ENCODE assay signal across 8 cellular contexts in the genomic region with DNA sequence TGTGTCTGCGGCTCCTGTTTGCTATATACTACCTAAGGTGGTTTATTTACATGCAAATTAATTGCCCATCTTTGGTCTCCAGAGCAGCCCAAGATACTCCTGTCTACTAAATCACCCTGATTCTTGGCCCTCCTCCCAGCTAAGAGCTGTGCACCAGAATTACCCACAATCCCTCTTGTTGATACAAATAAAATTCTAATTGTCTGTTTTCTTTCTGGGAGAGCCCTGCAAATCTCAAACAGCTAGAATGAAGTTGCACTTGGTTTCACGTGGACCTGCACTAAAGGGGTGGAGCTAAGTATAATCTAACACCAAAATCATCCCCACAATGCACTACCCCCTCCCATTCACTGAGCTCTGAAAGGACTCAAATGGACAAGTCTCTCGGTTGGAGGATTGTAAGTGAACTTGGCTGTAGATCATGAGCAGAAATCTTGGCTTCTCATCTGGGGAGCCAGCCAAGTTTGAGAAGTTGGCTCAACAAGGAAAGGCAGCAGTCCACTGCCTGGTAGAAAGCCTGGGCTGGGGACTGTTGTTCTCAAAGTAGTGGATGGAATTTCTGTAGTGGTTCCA. TPM values are rescaled to one million over a fixed set of nuclear protein-coding genes. Genes with fewer than 3 reads are reported as not detected.
DNase-seq lines count a peak whose midpoint lies in the region; ATAC-seq, FAIRE-seq and TF ChIP-seq lines count a peak whose summit lies in the region.

No MANE protein-coding gene starts in this region.

- TF ChIP-seq CTCF in HFFc6 (IDR thresholded peaks at IDR 0.05) = no peak

- no peaks in the 10 kb centered on the region; the same call in 1 of the 2 replicates for H3K27me3 Mint-ChIP-seq in HFFc6 (ENCODE audit: insufficient read depth)

- H3K4me3 Mint-ChIP-seq in HFFc6 = no peak overlapping the region; the same call in 1 of the 2 replicates

- no peak for ATAC-seq in GM18868 (IDR thresholded peaks at IDR 0.05; ENCODE audit: unreplicated experiment)
- ATAC-seq in HG02884 (IDR thresholded peaks at IDR 0.05; ENCODE audit: unreplicated experiment) = no peak

- FAIRE-seq in GM19239 (lab: Jason Lieb, UNC) = no peak

- H3K9me3 Mint-ChIP-seq in HFFc6 = no peaks in the 10 kb centered on the region

- no peaks in the 10 kb centered on the region for H3K27me3 ChIP-seq in iPS-15b (ENCODE audit: control insufficient read depth, insufficient read depth, low read length)
- H3K27me3 ChIP-seq in subcutaneous abdominal adipose tissue (ENCODE audit: control insufficient read depth in 5 of 5, insufficient read depth in 4 of 5, low read length in 5 of 5) = no peaks in the 10 kb centered on the region

- H3K9me3 ChIP-seq in iPS-15b (ENCODE audit: control insufficient read depth, insufficient read depth, low read length) (no peaks in the 10 kb centered on the region), subcutaneous abdominal adipose tissue (ENCODE audit: control insufficient read depth in 5 of 5, low read length in 5 of 5) (no peaks in the 10 kb centered on the region)

- H3K36me3 ChIP-seq in iPS-15b (ENCODE audit: control insufficient read depth, insufficient read depth, low read length) (peaks cover 9% of the 10 kb centered on the region), subcutaneous abdominal adipose tissue (ENCODE audit: control insufficient read depth in 5 of 5, insufficient read depth in 5 of 5, low read length in 5 of 5) (peaks cover 29 to 36% (median 36%) of the 10 kb centered on the region in 5 donors)

- peak overlapping the region; percentile 51 for H3K9ac ChIP-seq in iPS-15b (ENCODE audit: low read depth, low read length)
- no peak overlapping the region for H3K9ac ChIP-seq in subcutaneous abdominal adipose tissue (ENCODE audit: low read length in 5 of 5)

- peaks cover 22% of the 10 kb centered on the region for H3K36me3 Mint-ChIP-seq in HFFc6 (ENCODE audit: low read depth)

- H3K4me1 ChIP-seq in iPS-15b (ENCODE audit: control insufficient read depth, insufficient read depth, low read length) = peaks cover 18% of the 10 kb centered on the region
- peaks cover 9 to 57% (median 44%) of the 10 kb centered on the region in 5 donors for H3K4me1 ChIP-seq in subcutaneous abdominal adipose tissue (ENCODE audit: control insufficient read depth in 5 of 5, insufficient read depth in 5 of 5, low read length in 5 of 5)

- H3K27ac Mint-ChIP-seq in HFFc6 = peak overlapping the region; percentile 71

- H3K27ac ChIP-seq in subcutaneous abdominal adipose tissue (ENCODE audit: low read depth, low read length) = peak overlapping the region; percentile 49

- peaks cover 46% of the 10 kb centered on the region for H3K4me1 Mint-ChIP-seq in HFFc6 (ENCODE audit: low read depth)

- DNase-seq in HFFc6 (peak; percentile 53), amygdala (lab: John Stamatoyannopoulos, UW) (peak in 41 of 56 donors; percentile 9 to 78 (median 39)), KG1 (lab: John Stamatoyannopoulos, UW) (no peak), GM19239 (ENCODE audit: insufficient read length, low spot score) (no peak)

- H3K4me3 ChIP-seq in iPS-15b (ENCODE audit: low read depth, low read length) = no peak overlapping the region
- no peak overlapping the region for H3K4me3 ChIP-seq in subcutaneous abdominal adipose tissue (ENCODE audit: low read depth in 1 of 5, low read length in 5 of 5)

RNA-seq across cellular contexts. Expression of a gene that starts 6.6 kb away (rescaled TPM):
- 10 to 100 TPM; 79.0 to 95.6 (median 81.9) TPM for total RNA-seq in HFFc6 (2021; fragmentation: NEBNext Ultra II Directional; extraction: Animal tissue kit (Norgen Biotek cat#: 25700))

Comparison
In these comparisons a context has a peak if more than half of its experiments do, and no peak if none do; other contexts are left out.
1. DNase-seq: peak in HFFc6 (single experiment) and amygdala (41 of 56); none in KG1 (single experiment) and GM19239 (single experiment).